In genomic region chr9:21994526-21994995, GRCh38 we compare ENCODE assay signal across 8 cellular contexts. TPM values are rescaled to one million over a fixed set of nuclear protein-coding genes. Genes with fewer than 3 reads are reported as not detected.
A peak's percentile ranks its signal among the peaks of the same experiment; 100 is the strongest.
DNase-seq lines count a peak whose midpoint lies in the region; ATAC-seq and TF ChIP-seq lines count a peak whose summit lies in the region.

CDKN2B-AS1 (plus strand) TSS chr9:21994791.

- peak; percentile 41 for ATAC-seq in HG03025 (IDR thresholded peaks at IDR 0.05; ENCODE audit: low FRiP score, unreplicated experiment)
- peak; percentile 41 to 51 for ATAC-seq in activated CD4-positive, CD25-positive, alpha-beta regulatory T cell treated with anti-CD3 and anti-CD28 coated beads, Interleukin-2, amount 50 U/mL, for 24 hours

- DNase-seq in AG20443 (ENCODE audit: low spot score) = peak; percentile 66
- DNase-seq in NCI-H2107 (lab: John Stamatoyannopoulos, UW) = peak; percentile 97
- peak; percentile 84 for DNase-seq in myocyte (ENCODE audit: low read depth)
- DNase-seq in H4 (ENCODE audit: low spot score) = no peak

- peaks cover 0 to 6% of the 10 kb centered on the region in 2 donors for H3K9me3 ChIP-seq in esophagus (ENCODE audit: control insufficient read depth in 2 of 2, insufficient read depth in 1 of 2, low read depth in 1 of 2, low read length in 1 of 2)

- peak; percentile 12 for TF ChIP-seq POLR2A in GM18526 (IDR thresholded peaks at IDR 0.05; ENCODE audit: extremely low read depth, insufficient read length)

- 0% methylated on average over 23 to 44 of the region's 44 CpGs for WGBS in esophagus, 2 donors

- H3K27ac ChIP-seq in esophagus (ENCODE audit: low read depth in 2 of 2, low read length in 1 of 2) = peak within 1 kb of the TSS; percentile 84 to 92

- peaks cover 0 to 3% of the 10 kb centered on the region in 2 donors for H3K4me1 ChIP-seq in esophagus (ENCODE audit: control insufficient read depth in 2 of 2, insufficient read depth in 2 of 2, low read length in 1 of 2)

- peak within 1 kb of the TSS; percentile 86 to 88 for H3K4me3 ChIP-seq in esophagus (ENCODE audit: low read depth in 1 of 2, low read length in 2 of 2)

- H3K27me3 ChIP-seq in esophagus (ENCODE audit: control insufficient read depth in 1 of 2, insufficient read depth in 2 of 2, low read length in 2 of 2) = peaks cover 3 to 5% of the 10 kb centered on the region in 2 donors

- no peaks in the 10 kb centered on the region for H3K36me3 ChIP-seq in esophagus (ENCODE audit: control insufficient read depth in 2 of 2, insufficient read depth in 2 of 2, low read length in 1 of 2)

RNA-seq across cellular contexts. Expression of gene CDKN2B-AS1, which starts in this region (rescaled TPM):
- under 1 TPM; 0.28 to 0.47 TPM for polyA plus RNA-seq in esophagus
- 2.3 and 2.7 TPM in 2 replicates for total RNA-seq in myocyte
- 2.0 TPM for polyA plus RNA-seq in myocyte (2012)
- not detected in 2 replicates for total RNA-seq in H4 (2014; rRNA removed; shearing (Covaris generic))
